20 cellular contexts compared by ENCODE assay signal in the genomic region with DNA sequence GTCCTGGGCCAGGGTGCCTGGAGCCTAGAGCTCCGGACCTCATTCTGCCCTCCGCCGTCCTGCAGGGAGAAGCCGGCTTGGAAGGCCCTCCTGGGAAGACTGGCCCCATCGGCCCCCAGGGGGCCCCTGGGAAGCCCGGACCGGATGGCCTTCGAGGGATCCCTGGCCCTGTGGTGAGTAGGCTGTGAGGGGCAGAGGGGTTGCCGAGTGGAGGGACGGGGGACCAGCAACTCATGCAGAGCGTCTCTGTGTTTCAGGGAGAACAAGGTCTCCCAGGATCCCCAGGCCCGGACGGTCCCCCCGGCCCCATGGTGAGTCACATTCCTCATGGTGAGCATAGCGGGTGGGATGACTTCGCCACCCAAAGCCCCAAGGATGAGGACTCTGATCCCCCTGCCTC.
DNase-seq lines count a peak whose midpoint lies in the region; TF ChIP-seq lines count a peak whose summit lies in the region.
"Had no signal": no experiment of that assay in that cellular context is flagged by ENCODE, and none has a peak within 500 bp of the region (broad histone marks: within the 10 kb centered on the region; RNA-seq: fewer than 3 reads in every experiment).

No MANE protein-coding gene starts in this region.

- peaks cover 100% of the 10 kb centered on the region for H4K20me1 ChIP-seq in smooth muscle cell (ENCODE audit: low read depth)

- no peak overlapping the region for H3K4me3 Mint-ChIP-seq in chondrocyte (ENCODE audit: unreplicated experiment)
- H3K4me3 Mint-ChIP-seq: CD14-positive monocyte; CD4-positive, alpha-beta T cell; CD8-positive, alpha-beta memory T cell; GM23338; HFFc6 had no signal

- no peaks in the 10 kb centered on the region for H3K36me3 ChIP-seq in smooth muscle cell (ENCODE audit: low read depth)
- H3K36me3 ChIP-seq: BE2C, HAP-1 had no signal

- DNase-seq in AG04450 (ENCODE audit: low read depth, low spot score) (no peak), chondrocyte (ENCODE audit: low spot score) (peak; percentile 78), smooth muscle cell (lab: John Stamatoyannopoulos, UW; ENCODE audit: unreplicated experiment) (no peak), coronary artery (ENCODE audit: low spot score) (no peak), T1000 (lab: John Stamatoyannopoulos, UW) (no peak), HK-2 (ENCODE audit: unreplicated experiment) (no peak)
- DNase-seq: AML-193; BE2C; Calu3; CD4-positive, alpha-beta T cell; CD8-positive, alpha-beta memory T cell; COR-L47; DMS53; DMS79 treated with DMSO at 0.1 percent for 48 hours; GF-D8; HFFc6 had no signal

- no peaks in the 10 kb centered on the region for H3K4me1 ChIP-seq in smooth muscle cell (ENCODE audit: low read depth)
- H3K4me1 ChIP-seq: BE2C, HAP-1 had no signal

- H3K79me2 ChIP-seq in smooth muscle cell (ENCODE audit: low read depth): peaks cover 38% of the 10 kb centered on the region

- CTCF ChIA-PET in AG04450 (lab: Charles Lee): no interaction called here

- POLR2A ChIA-PET in AG04450 (lab: Yijun Ruan, JAX): no interaction called here

- no peaks in the 10 kb centered on the region for H3K9me3 Mint-ChIP-seq in chondrocyte (ENCODE audit: low read depth)
- H3K9me3 Mint-ChIP-seq: CD14-positive monocyte; CD4-positive, alpha-beta T cell; CD8-positive, alpha-beta memory T cell; GM23338; HFFc6 had no signal

- peak overlapping the region; percentile 88 for H3K27ac Mint-ChIP-seq in chondrocyte (ENCODE audit: unreplicated experiment)
- H3K27ac Mint-ChIP-seq: CD14-positive monocyte; CD4-positive, alpha-beta T cell; GM23338; HFFc6 had no signal

- H3K36me3 Mint-ChIP-seq in chondrocyte (ENCODE audit: low read depth): peaks cover 46% of the 10 kb centered on the region
- H3K36me3 Mint-ChIP-seq: CD14-positive monocyte; CD8-positive, alpha-beta memory T cell had no signal

- 89% methylated on average over 10 of the region's 16 CpGs for WGBS in smooth muscle cell (ENCODE audit: low lambda C conversion rate)

- H3K9ac ChIP-seq in smooth muscle cell (ENCODE audit: low read depth): no peak overlapping the region

- no peak for TF ChIP-seq CTCF in AG04450 (IDR thresholded peaks at IDR 0.05; ENCODE audit: low read depth, low read length)
- no peak for TF ChIP-seq CTCF in chondrocyte (IDR thresholded peaks at IDR 0.05)
- no peak for TF ChIP-seq CTCF in smooth muscle cell (IDR thresholded peaks at IDR 0.05; ENCODE audit: borderline replicate concordance, insufficient read depth, poor library complexity, severe bottlenecking)
- TF ChIP-seq CTCF in coronary artery (IDR thresholded peaks at IDR 0.05): no peak

- no peaks in the 10 kb centered on the region for H3K9me3 ChIP-seq in AG04450 (ENCODE audit: control insufficient read depth, insufficient read depth, low read length)
- no peaks in the 10 kb centered on the region for H3K9me3 ChIP-seq in smooth muscle cell (replicated peaks; ENCODE audit: low read depth)
- H3K9me3 ChIP-seq: BE2C; BLaER1 treated with 17β-estradiol and CSF1 and Interleukin-3, amounts not matched to agents 10 nM and 100 nM; HAP-1 had no signal

- H3K4me1 Mint-ChIP-seq in chondrocyte (ENCODE audit: low read depth): peaks cover 43% of the 10 kb centered on the region
- H3K4me1 Mint-ChIP-seq: CD14-positive monocyte; CD8-positive, alpha-beta memory T cell; GM23338 had no signal

- H3F3A ChIP-seq in smooth muscle cell (ENCODE audit: low read depth): peaks cover 92% of the 10 kb centered on the region

- H3K4me3 ChIP-seq in AG04450 (ENCODE audit: low read depth, low read length) (no peak overlapping the region), smooth muscle cell (no peak overlapping the region), coronary artery (no peak overlapping the region)
- H3K4me3 ChIP-seq: BLaER1 treated with 17β-estradiol and CSF1 and Interleukin-3, amounts not matched to agents 10 nM and 100 nM; GM23338; HAP-1 had no signal

- no peak overlapping the region for H3K4me2 ChIP-seq in smooth muscle cell
- H3K4me2 ChIP-seq: GM23338 had no signal

- H3K27me3 ChIP-seq in AG04450 (ENCODE audit: control insufficient read depth, insufficient read depth, low read length) (no peaks in the 10 kb centered on the region), smooth muscle cell (ENCODE audit: low read depth) (no peaks in the 10 kb centered on the region)
- H3K27me3 ChIP-seq: BE2C had no signal

- H3K27me3 Mint-ChIP-seq in chondrocyte (ENCODE audit: low read depth): no peaks in the 10 kb centered on the region
- H3K27me3 Mint-ChIP-seq: CD4-positive, alpha-beta T cell had no signal

- peak overlapping the region; percentile 11 for H3K27ac ChIP-seq in AG04450 (ENCODE audit: low read depth, low read length)
- peak overlapping the region; percentile 70 for H3K27ac ChIP-seq in smooth muscle cell (ENCODE audit: low read depth)
- H3K27ac ChIP-seq in coronary artery: no peak overlapping the region
- H3K27ac ChIP-seq: BLaER1 treated with 17β-estradiol and CSF1 and Interleukin-3, amounts not matched to agents 10 nM and 100 nM had no signal

- no peak overlapping the region for H2AFZ ChIP-seq in smooth muscle cell (ENCODE audit: low read depth)
- H2AFZ ChIP-seq: GM23338 had no signal

Comparison
In these comparisons a context has a peak if more than half of its experiments do, and no peak if none do; other contexts are left out.
1. H3K27ac ChIP-seq: peak in AG04450 (single experiment) and smooth muscle cell (single experiment); none in coronary artery (0 of 2).